Comparison of ENCODE assay signal across 18 cellular contexts in genomic region chr10:58431903-58432302, GRCh38. TPM values are rescaled to one million over a fixed set of nuclear protein-coding genes. Genes with fewer than 3 reads are reported as not detected.
A peak's percentile ranks its signal among the peaks of the same experiment; 100 is the strongest.
DNase-seq lines count a peak whose midpoint lies in the region; ATAC-seq and TF ChIP-seq lines count a peak whose summit lies in the region.
"Had no signal": no experiment of that assay in that cellular context is flagged by ENCODE, and none has a peak within 500 bp of the region (broad histone marks: within the 10 kb centered on the region; RNA-seq: fewer than 3 reads in every experiment).

No MANE protein-coding gene starts in this region.

- no peak overlapping the region for H3K27ac ChIP-seq in SJCRH30
- H3K27ac ChIP-seq in fibroblast of lung (ENCODE audit: insufficient read depth, low read length), result no peak overlapping the region
- H3K27ac ChIP-seq in osteoblast (ENCODE audit: low read depth, low read length), result no peak overlapping the region
- H3K27ac ChIP-seq: BLaER1 treated with 17β-estradiol and CSF1 and Interleukin-3, amounts not matched to agents 10 nM and 100 nM had no signal

- no peaks in the 10 kb centered on the region for H4K20me1 ChIP-seq in fibroblast of lung (ENCODE audit: control insufficient read depth, extremely low read depth, insufficient read depth, low read length)
- no peaks in the 10 kb centered on the region for H4K20me1 ChIP-seq in osteoblast (ENCODE audit: insufficient read depth, low read length)
- H4K20me1 ChIP-seq: BLaER1 treated with 17β-estradiol and CSF1 and Interleukin-3, amounts not matched to agents 10 nM and 100 nM had no signal

- H3K4me2 ChIP-seq in fibroblast of lung (ENCODE audit: extremely low read depth, insufficient read depth, low read length) (no peak overlapping the region), osteoblast (ENCODE audit: insufficient read depth, low read length) (no peak overlapping the region)
- H3K4me2 ChIP-seq: A549; BLaER1 treated with 17β-estradiol and CSF1 and Interleukin-3, amounts not matched to agents 10 nM and 100 nM had no signal

- H3K36me3 ChIP-seq in SJCRH30, result no peaks in the 10 kb centered on the region
- H3K36me3 ChIP-seq in fibroblast of lung (ENCODE audit: control insufficient read depth, insufficient read depth, low read length), result no peaks in the 10 kb centered on the region
- H3K36me3 ChIP-seq in osteoblast (ENCODE audit: insufficient read depth, low read length), result no peaks in the 10 kb centered on the region
- H3K36me3 ChIP-seq: BLaER1 treated with 17β-estradiol and CSF1 and Interleukin-3, amounts not matched to agents 10 nM and 100 nM had no signal

- H2AFZ ChIP-seq in fibroblast of lung (ENCODE audit: low read length), result no peak overlapping the region
- H2AFZ ChIP-seq in osteoblast (ENCODE audit: low read length), result no peak overlapping the region

- peaks cover 13% of the 10 kb centered on the region for H3K4me1 ChIP-seq in SJCRH30
- peaks cover 8% of the 10 kb centered on the region for H3K4me1 ChIP-seq in fibroblast of lung (ENCODE audit: control insufficient read depth, extremely low read depth, insufficient read depth, low read length)
- H3K4me1 ChIP-seq in osteoblast (ENCODE audit: insufficient read depth, low read length), result peaks cover 21% of the 10 kb centered on the region

- intact Hi-C loops in Right ventricle myocardium superior (cut with DNase I), result no loop called here

- no peaks in the 10 kb centered on the region for H3K79me2 ChIP-seq in fibroblast of lung (ENCODE audit: control insufficient read depth, insufficient read depth, low read length)
- no peaks in the 10 kb centered on the region for H3K79me2 ChIP-seq in osteoblast (ENCODE audit: insufficient read depth, low read length)

- no peak for TF ChIP-seq CTCF in fibroblast of lung (conservative IDR thresholded peaks at IDR 0.05 in 1 of 2, IDR thresholded peaks at IDR 0.05 in 1 of 2; ENCODE audit: low read depth in 1 of 2, low read length in 2 of 2)
- no peak for TF ChIP-seq CTCF in osteoblast (IDR thresholded peaks at IDR 0.05; ENCODE audit: extremely low read depth, low read depth, low read length)

- ATAC-seq in Right ventricle myocardium superior (ENCODE audit: poor library complexity), result no peak
- ATAC-seq: A549; CD8-positive, alpha-beta T cell had no signal

- peak; percentile 14 for DNase-seq in EH (ENCODE audit: low read depth)
- DNase-seq in SJCRH30, result peak; percentile 24 to 50
- DNase-seq in fibroblast of lung (ENCODE audit: low read depth in 2 of 2), result peak; percentile 42 to 53
- peak; percentile 25 for DNase-seq in osteoblast (ENCODE audit: insufficient read length, low spot score, missing footprints)
- no peak for DNase-seq in NCI-H128 (lab: John Stamatoyannopoulos, UW; ENCODE audit: unreplicated experiment)
- no peak for DNase-seq in Right ventricle myocardium superior
- DNase-seq in medulla oblongata (ENCODE audit: extremely low spot score), result no peak
- DNase-seq in stimulated activated naive CD4-positive, alpha-beta T cell (lab: John Stamatoyannopoulos, UW), result no peak
- DNase-seq: CD8-positive, alpha-beta T cell; DMS53; KBM-7; MV-4-11; NCI-H1436; NCI-H1930; NCI-H345; NCI-H526 had no signal

- H3K4me3 ChIP-seq in SJCRH30 (no peak overlapping the region), fibroblast of lung (replicated peaks in 1 of 4; ENCODE audit: control extremely low read depth in 1 of 4, insufficient read depth in 1 of 4, low read depth in 3 of 4, low read length in 4 of 4) (no peak overlapping the region), osteoblast (ENCODE audit: insufficient read depth, low read length) (no peak overlapping the region)
- H3K4me3 ChIP-seq: A549; BLaER1 treated with 17β-estradiol and CSF1 and Interleukin-3, amounts not matched to agents 10 nM and 100 nM had no signal

- H3K9ac ChIP-seq in fibroblast of lung (ENCODE audit: insufficient read depth, low read length), result no peak overlapping the region
- H3K9ac ChIP-seq: BLaER1 treated with 17β-estradiol and CSF1 and Interleukin-3, amounts not matched to agents 10 nM and 100 nM had no signal

- H3K9me3 ChIP-seq in SJCRH30 (replicated peaks) (no peaks in the 10 kb centered on the region), fibroblast of lung (ENCODE audit: control insufficient read depth, insufficient read depth, low read depth, low read length) (no peaks in the 10 kb centered on the region), osteoblast (ENCODE audit: low read depth, low read length) (no peaks in the 10 kb centered on the region)
- H3K9me3 ChIP-seq: A549 had no signal

- no peaks in the 10 kb centered on the region for H3K27me3 ChIP-seq in SJCRH30
- H3K27me3 ChIP-seq in fibroblast of lung (ENCODE audit: control insufficient read depth, insufficient read depth, low read length), result no peaks in the 10 kb centered on the region
- no peaks in the 10 kb centered on the region for H3K27me3 ChIP-seq in osteoblast (ENCODE audit: insufficient read depth, low read length)
- H3K27me3 ChIP-seq: BLaER1 treated with 17β-estradiol and CSF1 and Interleukin-3, amounts not matched to agents 10 nM and 100 nM had no signal

RNA-seq across cellular contexts. Expression of gene TFAM, which starts 46.7 kb away (rescaled TPM):
- total RNA-seq in SJCRH30 (2014; rRNA removed; shearing (Covaris generic)), result 59.9 and 60.0 TPM in 2 replicates
- 19.5 and 21.1 TPM in 2 replicates for total RNA-seq in fibroblast of lung
- 14.9 and 20.1 TPM in 2 replicates for polyA plus RNA-seq in fibroblast of lung
- 16.7 and 26.4 TPM in 2 replicates for polyA plus RNA-seq in fibroblast of lung (2012)
- polyA minus RNA-seq in fibroblast of lung (ENCODE audit: low replicate concordance), result 5.7 and 11.2 TPM in 2 replicates
- total RNA-seq in osteoblast, result 18.8 and 19.7 TPM in 2 replicates
- total RNA-seq in Right ventricle myocardium superior, result 26.4 TPM

Comparison
In these comparisons a context has a peak if more than half of its experiments do, and no peak if none do; other contexts are left out.
1. DNase-seq: peak in EH (single experiment), SJCRH30 (2 of 2), fibroblast of lung (2 of 2) and osteoblast (single experiment); none in NCI-H128 (single experiment), Right ventricle myocardium superior (single experiment), medulla oblongata (single experiment) and stimulated activated naive CD4-positive, alpha-beta T cell (0 of 6).